Comparison of ENCODE assay signal across 8 cellular contexts in genomic region chr4:144645621-144646522, GRCh38. TPM values are rescaled to one million over a fixed set of nuclear protein-coding genes. Genes with fewer than 3 reads are reported as not detected.
DNase-seq lines count a peak whose midpoint lies in the region; ATAC-seq and TF ChIP-seq lines count a peak whose summit lies in the region.

Gene HHIP (plus strand): TSS chr4:144646156. CDS start chr4:144646676, 520 bp downstream.

- H3K79me2 ChIP-seq in SK-N-SH (ENCODE audit: insufficient read depth) = peaks cover 43% of the 10 kb centered on the region

- peak within 1 kb of the TSS; percentile 65 for H2AFZ ChIP-seq in SK-N-SH (ENCODE audit: low read depth)

- H3K4me1 ChIP-seq in SK-N-SH (ENCODE audit: control insufficient read depth in 1 of 2, insufficient read depth in 2 of 2, low read depth in 1 of 2, low read length in 1 of 2) = no peaks in the 10 kb centered on the region; a peak in 1 of 4 replicates

- H3K9ac ChIP-seq in SK-N-SH = peak within 1 kb of the TSS; percentile 60

- peaks cover 10% of the 10 kb centered on the region for H3F3A ChIP-seq in SK-N-SH (replicated peaks; ENCODE audit: insufficient read depth)

- TF ChIP-seq RAD21 in SK-N-SH (IDR thresholded peaks at IDR 0.05; ENCODE audit: low read length) = no peak

- peak within 1 kb of the TSS; percentile 84 for H3K4me2 ChIP-seq in SK-N-SH

- no peak for TF ChIP-seq CTCF in SK-N-SH (IDR thresholded peaks at IDR 0.05)

- no peaks in the 10 kb centered on the region for H3K36me3 ChIP-seq in SK-N-SH (replicated peaks in 1 of 2; ENCODE audit: control insufficient read depth in 1 of 2, insufficient read depth in 2 of 2, low read length in 1 of 2)

- TF ChIP-seq EP300 in SK-N-SH (IDR thresholded peaks at IDR 0.05; ENCODE audit: borderline replicate concordance in 1 of 2, low read depth in 1 of 2, low read length in 1 of 2) = no peak

- H3K9me2 ChIP-seq in SK-N-SH = no peaks in the 10 kb centered on the region

- H3K27ac ChIP-seq in SK-N-SH (ENCODE audit: low read depth in 2 of 2, low read length in 1 of 2) (peak within 1 kb of the TSS in 1 of 2 experiments; percentile 53; a peak in 2 of 4 replicates), layer of hippocampus (ENCODE audit: low read depth, low read length) (peak within 1 kb of the TSS; percentile 80)

- CTCF ChIA-PET in SK-N-SH (lab: Yijun Ruan, JAX) = interaction anchor here (1.1 kb wide), 1 partner anchor 11 kb away, joined by 3 read pairs; no protein-coding TSS in a partner anchor

- H3K27me3 ChIP-seq in SK-N-SH (ENCODE audit: insufficient read depth) (peaks cover 9% of the 10 kb centered on the region; the same call in 1 of the 2 replicates), layer of hippocampus (ENCODE audit: control insufficient read depth, insufficient read depth, low read length) (peaks cover 7% of the 10 kb centered on the region)

- no peaks in the 10 kb centered on the region for H4K20me1 ChIP-seq in SK-N-SH (ENCODE audit: insufficient read depth)

- 5% methylated on average over 40 of the region's 81 CpGs for WGBS in SK-N-SH (ENCODE audit: low lambda C conversion rate)

- no peaks in the 10 kb centered on the region for H3K9me3 ChIP-seq in SK-N-SH

- POLR2A ChIA-PET in SK-N-SH (lab: Yijun Ruan, JAX) = no interaction called here

- peak; percentile 22 for DNase-seq in NCI-H2029 (lab: John Stamatoyannopoulos, UW)
- no peak for DNase-seq in NCI-H2029 treated with DMSO at 0.1 percent for 48 hours (lab: John Stamatoyannopoulos, UW)
- peak; percentile 70 for DNase-seq in SK-N-SH
- DNase-seq in dedifferentiated amniotic fluid mesenchymal stem cell (ENCODE audit: extremely low spot score) = peak; percentile 26
- DNase-seq in stimulated activated CD8-positive, alpha-beta memory T cell treated with anti-CD3 and anti-CD28 coated beads, Interleukin-4, amount 100 ng/mL, for 48 hours = peak; percentile 29
- DNase-seq in COLO829 (ENCODE audit: low spot score) = no peak

- H3K4me3 ChIP-seq in SK-N-SH (ENCODE audit: low read depth in 2 of 2, low read length in 1 of 2) = peak within 1 kb of the TSS; percentile 43 to 72

- peak; percentile 45 for ATAC-seq in HG02588 (IDR thresholded peaks at IDR 0.05; ENCODE audit: unreplicated experiment)

TF ChIP-seq in SK-N-SH, 30 proteins besides CTCF, POLR2A, EP300 and RAD21:
- TF ChIP-seq GATA2 (CRISPR knock-in tag; IDR thresholded peaks at IDR 0.05) (no peak), TEAD4 (IDR thresholded peaks at IDR 0.05; ENCODE audit: borderline replicate concordance, insufficient read depth) (no peak), FOXJ3 (CRISPR knock-in tag; IDR thresholded peaks at IDR 0.05) (no peak), SIN3A (IDR thresholded peaks at IDR 0.05; ENCODE audit: borderline replicate concordance, low read depth, low read length) (no peak), POLR2AphosphoS5 (IDR thresholded peaks at IDR 0.05; ENCODE audit: low read depth, low read length) (no peak), FOXM1 (IDR thresholded peaks at IDR 0.05; ENCODE audit: low read depth) (no peak), NFIC (IDR thresholded peaks at IDR 0.05; ENCODE audit: borderline replicate concordance) (no peak), EZH2phosphoT487 (IDR thresholded peaks at IDR 0.05; ENCODE audit: borderline replicate concordance, low read depth) (no peak), REST (IDR thresholded peaks at IDR 0.05; ENCODE audit: low read depth, low read length) (no peak), FOSL2 (IDR thresholded peaks at IDR 0.05; ENCODE audit: borderline replicate concordance, low read depth) (no peak), TAF1 (IDR thresholded peaks at IDR 0.05; ENCODE audit: borderline replicate concordance, low read depth, low read length) (no peak), CHD2 (IDR thresholded peaks at IDR 0.05; ENCODE audit: low read length, partially characterized antibody) (no peak), MXI1 (IDR thresholded peaks at IDR 0.05; ENCODE audit: low read depth, low read length) (no peak), ZBTB33 (IDR thresholded peaks at IDR 0.05; ENCODE audit: borderline replicate concordance, low read depth) (no peak), NRF1 (IDR thresholded peaks at IDR 0.05; ENCODE audit: low read depth, low read length) (no peak)
TF ChIP-seq in SK-N-SH: peak in this region for 0.

RNA-seq across cellular contexts. Expression of gene HHIP, which starts in this region (rescaled TPM):
- 1.8 and 3.5 TPM in 2 replicates for polyA plus RNA-seq in SK-N-SH (2012; rRNA removed)
- 3.8 and 4.3 TPM in 2 replicates for polyA plus RNA-seq in SK-N-SH (2012; cell fraction: cytosol; rRNA removed)
- 1.9 and 2.7 TPM in 2 replicates for polyA plus RNA-seq in SK-N-SH (2012; cell fraction: nucleus; rRNA removed)

Comparison
In these comparisons a context has a peak if more than half of its experiments do, and no peak if none do; other contexts are left out.
1. DNase-seq: peak in NCI-H2029 (single experiment), SK-N-SH (single experiment), dedifferentiated amniotic fluid mesenchymal stem cell (single experiment) and stimulated activated CD8-positive, alpha-beta memory T cell treated with anti-CD3 and anti-CD28 coated beads, Interleukin-4, amount 100 ng/mL, for 48 hours (single experiment); none in NCI-H2029 treated with DMSO at 0.1 percent for 48 hours (single experiment) and COLO829 (single experiment).